10 cellular contexts compared by ENCODE assay signal in the genomic region with DNA sequence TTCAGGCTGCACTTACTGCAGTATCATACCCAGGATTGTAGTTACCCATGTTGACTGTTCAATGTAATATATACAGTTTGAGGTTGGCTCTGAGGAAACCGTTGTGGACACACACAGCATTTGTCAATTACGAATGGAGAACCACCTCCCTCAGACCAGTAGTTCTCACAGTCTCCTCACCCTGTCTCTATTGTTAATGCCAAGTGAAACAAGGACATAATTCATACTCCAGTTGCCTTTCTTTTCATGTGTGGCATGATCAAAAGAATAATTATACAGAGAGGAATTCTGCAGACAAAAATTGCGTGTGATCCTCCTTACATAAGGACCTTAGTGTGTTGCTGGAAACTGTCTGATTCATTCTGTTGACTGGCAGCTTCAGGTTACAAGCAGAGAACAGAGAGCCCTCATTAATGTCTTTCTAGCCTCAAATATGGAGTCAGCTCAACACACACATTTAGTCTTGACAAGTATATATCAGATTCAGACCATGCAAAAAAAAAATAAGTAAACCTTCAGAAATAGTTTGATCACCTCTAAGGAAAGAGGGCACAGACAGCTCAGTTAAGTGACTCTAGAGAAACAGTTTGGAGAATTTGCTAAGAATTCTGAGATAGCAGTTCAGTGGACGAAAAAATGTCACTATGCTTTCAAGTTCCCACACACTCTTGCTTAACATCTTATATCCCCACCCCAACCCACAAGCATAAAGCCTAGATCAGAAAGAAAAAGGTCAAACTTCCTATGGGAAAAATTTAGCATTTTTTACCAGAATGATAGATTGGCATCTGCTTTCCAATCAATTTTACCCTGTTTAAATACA.
DNase-seq lines count a peak whose midpoint lies in the region; ATAC-seq, FAIRE-seq and TF ChIP-seq lines count a peak whose summit lies in the region.
"Had no signal": no experiment of that assay in that cellular context is flagged by ENCODE, and none has a peak within 500 bp of the region (broad histone marks: within the 10 kb centered on the region; RNA-seq: fewer than 3 reads in every experiment).

No MANE protein-coding gene starts in this region.

- no peak for TF ChIP-seq CTCF in kidney (IDR thresholded peaks at IDR 0.05; ENCODE audit: borderline replicate concordance, extremely low read depth, insufficient read depth)

- intact Hi-C loops in right cardiac atrium (cut with DNase I) (no loop called here), kidney (cut with DNase I) (no loop called here)

- peak overlapping the region in 1 of 2 donors; percentile 34 for H3K9ac ChIP-seq in kidney (ENCODE audit: low read length in 2 of 2)

- no peaks in the 10 kb centered on the region for H3K9me3 Mint-ChIP-seq in IgD-negative memory B cell

- H3K27ac ChIP-seq in mesodermal cell (ENCODE audit: low read depth, low read length, severe bottlenecking) (peak overlapping the region; percentile 62), right cardiac atrium (ENCODE audit: low read length) (no peak overlapping the region), kidney (ENCODE audit: low read depth in 2 of 2, low read length in 2 of 2) (peak overlapping the region in 1 of 2 donors; percentile 28)

- H3K27me3 Mint-ChIP-seq in IgD-negative memory B cell = no peaks in the 10 kb centered on the region

- H3K4me3 ChIP-seq in mesodermal cell (ENCODE audit: extremely low read depth, insufficient read depth, low read length, poor library complexity, severe bottlenecking) = no peak overlapping the region
- no peak overlapping the region for H3K4me3 ChIP-seq in right cardiac atrium (ENCODE audit: low read length)
- no peak overlapping the region for H3K4me3 ChIP-seq in kidney (ENCODE audit: low read length in 2 of 2)

- H3K4me3 Mint-ChIP-seq in IgD-negative memory B cell = peak overlapping the region in 2 of 4 donors; percentile 12 to 45

- no peaks in the 10 kb centered on the region for H3K27me3 ChIP-seq in right cardiac atrium (ENCODE audit: control insufficient read depth, insufficient read depth)

- H3K4me1 ChIP-seq in mesodermal cell (ENCODE audit: control insufficient read depth, insufficient read depth, low read length, poor library complexity, severe bottlenecking) (peaks cover 33% of the 10 kb centered on the region), right cardiac atrium (ENCODE audit: control insufficient read depth, insufficient read depth, low read length) (peaks cover 2% of the 10 kb centered on the region), kidney (ENCODE audit: control insufficient read depth in 1 of 2, insufficient read depth in 1 of 2, low read depth in 1 of 2, low read length in 2 of 2) (peaks cover 7 to 9% of the 10 kb centered on the region in 2 donors)

- H3K9me3 ChIP-seq in mesodermal cell (ENCODE audit: control insufficient read depth, low read length) (no peaks in the 10 kb centered on the region), right cardiac atrium (ENCODE audit: control insufficient read depth, low read length) (no peaks in the 10 kb centered on the region), kidney (ENCODE audit: control insufficient read depth in 1 of 2, low read length in 2 of 2) (no peaks in the 10 kb centered on the region)

- DNase-seq in Ammon's horn (ENCODE audit: low spot score) (peak; percentile 34), amniotic epithelial cell (ENCODE audit: low read depth) (peak; percentile 84), right cardiac atrium (no peak), kidney (no peak)
- DNase-seq: NCI-H526 had no signal

- no peaks in the 10 kb centered on the region for H3K36me3 ChIP-seq in mesodermal cell (ENCODE audit: control insufficient read depth, insufficient read depth, low read length)
- no peaks in the 10 kb centered on the region for H3K36me3 ChIP-seq in kidney (ENCODE audit: control insufficient read depth in 1 of 2, insufficient read depth in 2 of 2, low read length in 2 of 2)

- FAIRE-seq in kidney (lab: Jason Lieb, UNC) = no peak
- FAIRE-seq: GM18507 had no signal

- ATAC-seq in GM21576 (IDR thresholded peaks at IDR 0.05; ENCODE audit: unreplicated experiment) (no peak), right cardiac atrium (no peak), GM21619 (IDR thresholded peaks at IDR 0.05; ENCODE audit: unreplicated experiment) (no peak)

- H3K27ac Mint-ChIP-seq in IgD-negative memory B cell = peak overlapping the region; percentile 21 to 90 (median 77)

- WGBS in mesodermal cell (ENCODE audit: insufficient coverage in 2 of 2), 2 experiments = 63 to 85% methylated on average over 2 to 3 of the region's 4 CpGs
- 34% methylated on average over 4 of the region's 4 CpGs for WGBS in right cardiac atrium

- H3K4me1 Mint-ChIP-seq in IgD-negative memory B cell = peaks cover 26 to 58% (median 53%) of the 10 kb centered on the region in 3 donors

- peaks cover 2% of the 10 kb centered on the region for H3K36me3 Mint-ChIP-seq in IgD-negative memory B cell

Comparison
In these comparisons a context has a peak if more than half of its experiments do, and no peak if none do; other contexts are left out.
1. DNase-seq: peak in Ammon's horn (single experiment) and amniotic epithelial cell (single experiment); none in right cardiac atrium (0 of 3) and kidney (single experiment).